ENCODE assay signal across 8 cellular contexts in the genomic region with DNA sequence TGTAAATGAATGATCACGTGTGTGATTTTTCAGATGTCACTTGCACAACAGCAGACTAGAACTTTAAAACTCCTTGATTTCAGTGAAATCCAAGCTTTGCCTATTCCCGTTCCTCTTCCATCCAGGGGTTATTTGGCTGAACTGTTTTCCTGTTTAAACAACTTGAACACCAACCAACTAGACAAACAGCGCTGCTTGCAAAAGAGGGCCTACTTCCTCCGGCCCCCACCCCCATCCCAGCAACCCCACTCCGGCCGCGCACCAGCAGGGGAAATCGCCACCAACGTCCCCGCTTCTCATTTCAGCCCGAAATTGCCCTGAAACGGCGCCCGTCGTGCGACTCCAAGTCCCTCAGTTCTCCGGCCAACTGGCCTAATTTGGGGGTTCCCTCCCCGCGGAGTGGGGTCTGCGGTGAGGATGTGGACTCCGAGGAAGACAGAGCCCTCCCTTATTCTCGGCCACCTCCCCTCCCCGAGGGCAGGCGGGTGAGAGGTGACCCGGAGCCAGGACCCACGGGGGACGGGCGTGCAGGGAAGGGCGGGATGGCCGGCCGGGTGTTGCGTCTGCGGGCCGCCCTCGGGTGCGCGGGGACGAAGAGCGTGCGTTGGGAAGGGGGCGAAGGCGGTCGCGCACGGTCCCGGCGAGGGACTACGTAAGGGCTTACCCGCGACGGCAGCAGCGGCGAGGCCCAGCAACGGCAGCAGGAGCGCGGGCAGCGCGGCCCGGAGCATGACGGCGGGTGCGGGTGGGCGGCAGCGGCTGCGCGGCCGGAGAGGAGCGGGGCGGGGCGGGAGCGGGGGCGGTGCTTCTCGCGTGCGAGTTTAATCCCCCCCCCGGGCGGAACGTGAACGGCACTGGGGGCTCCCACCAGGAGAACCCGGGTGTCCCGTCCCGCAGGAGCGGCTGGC. TPM values are rescaled to one million over a fixed set of nuclear protein-coding genes. Genes with fewer than 3 reads are reported as not detected.
DNase-seq lines count a peak whose midpoint lies in the region; ATAC-seq and TF ChIP-seq lines count a peak whose summit lies in the region.

A gene with protein sequence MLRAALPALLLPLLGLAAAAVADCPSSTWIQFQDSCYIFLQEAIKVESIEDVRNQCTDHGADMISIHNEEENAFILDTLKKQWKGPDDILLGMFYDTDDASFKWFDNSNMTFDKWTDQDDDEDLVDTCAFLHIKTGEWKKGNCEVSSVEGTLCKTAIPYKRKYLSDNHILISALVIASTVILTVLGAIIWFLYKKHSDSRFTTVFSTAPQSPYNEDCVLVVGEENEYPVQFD (minus strand): TSS at position 741 of the 908 bp plus-strand sequence. CDS start 10 bp downstream, at position 731.

- DNase-seq in T-helper 2 cell treated with Interferon-gamma antibody and Interleukin-4, amounts not matched to agents 5 μg/mL and 100 μg/mL, for 36 hours (ENCODE audit: low spot score) = peak; percentile 32
- DNase-seq in T47D (ENCODE audit: low read depth in 1 of 2, low spot score in 1 of 2) (peak; percentile 35 to 48), iPS-NIHi7 (ENCODE audit: extremely low spot score) (peak; percentile 70), GM19240 (ENCODE audit: insufficient read length, low spot score) (no peak)

- peaks cover 2% of the 10 kb centered on the region for H3K36me3 Mint-ChIP-seq in T-helper 2 cell treated with Interferon-gamma antibody and Interleukin-4, amounts not matched to agents 5 μg/mL and 100 μg/mL, for 36 hours (ENCODE audit: low read depth)

- H3K4me2 ChIP-seq in BLaER1 = peak within 1 kb of the TSS; percentile 24; the same call in 1 of the 2 replicates

- in situ Hi-C loops in GM18951 (cut with MboI; ENCODE audit: low sequenced_read_pairs, unreplicated experiment) (no loop called here), T47D (cut with HindIII; ENCODE audit: low pct_unique_long_range_greater_than_20kb, low sequenced_read_pairs) (no loop called here)

- peak within 1 kb of the TSS; percentile 70 for H3K4me3 Mint-ChIP-seq in T-helper 2 cell treated with Interferon-gamma antibody and Interleukin-4, amounts not matched to agents 5 μg/mL and 100 μg/mL, for 36 hours

- no peaks in the 10 kb centered on the region; the same call in 1 of the 2 replicates for H3K36me3 ChIP-seq in BLaER1
- H3K36me3 ChIP-seq in skeletal muscle tissue (ENCODE audit: control insufficient read depth in 3 of 3, insufficient read depth in 3 of 3, low read length in 3 of 3) = no peaks in the 10 kb centered on the region

- H3K27me3 ChIP-seq in BLaER1 = peaks cover 52% of the 10 kb centered on the region
- H3K27me3 ChIP-seq in skeletal muscle tissue (ENCODE audit: control insufficient read depth in 3 of 3, insufficient read depth in 3 of 3, low read length in 3 of 3) = peaks cover 0 to 14% (median 9%) of the 10 kb centered on the region in 3 donors

- H3K9ac ChIP-seq in BLaER1 (no peak within 1 kb of the TSS), skeletal muscle tissue (ENCODE audit: low read depth in 1 of 3, low read length in 3 of 3) (peak within 1 kb of the TSS; percentile 69 to 82 (median 81))

- H3K4me3 ChIP-seq in BLaER1 (0 out of 2 replicates have a peak within 1 kb of the TSS, but pooled peaks have one; percentile 44), skeletal muscle tissue (ENCODE audit: low read length in 3 of 3) (peak within 1 kb of the TSS; percentile 80 to 81 (median 81))

- peak; percentile 41 for TF ChIP-seq POLR2A in GM18951 (IDR thresholded peaks at IDR 0.05; ENCODE audit: extremely low read depth, insufficient read depth, insufficient read length)

- ATAC-seq in HG03342 (IDR thresholded peaks at IDR 0.05; ENCODE audit: unreplicated experiment) = peak; percentile 60

- peaks cover 17% of the 10 kb centered on the region for H3K9me3 ChIP-seq in BLaER1
- H3K9me3 ChIP-seq in skeletal muscle tissue (ENCODE audit: control insufficient read depth in 3 of 3, low read length in 3 of 3) = no peaks in the 10 kb centered on the region

- peaks cover 34% of the 10 kb centered on the region for H4K20me1 ChIP-seq in BLaER1

- H3K27ac ChIP-seq in BLaER1 = no peak within 1 kb of the TSS
- peak within 1 kb of the TSS; percentile 60 for H3K27ac ChIP-seq in skeletal muscle tissue (ENCODE audit: low read depth, low read length)

- H3K4me1 ChIP-seq in BLaER1 (peaks cover 18% of the 10 kb centered on the region), skeletal muscle tissue (ENCODE audit: control insufficient read depth in 3 of 3, insufficient read depth in 3 of 3, low read length in 3 of 3) (peaks cover 3 to 8% (median 5%) of the 10 kb centered on the region in 3 donors)

- H3K4me1 Mint-ChIP-seq in T-helper 2 cell treated with Interferon-gamma antibody and Interleukin-4, amounts not matched to agents 5 μg/mL and 100 μg/mL, for 36 hours (ENCODE audit: low read depth) = peaks cover 9% of the 10 kb centered on the region

- H3K27me3 Mint-ChIP-seq in T-helper 2 cell treated with Interferon-gamma antibody and Interleukin-4, amounts not matched to agents 5 μg/mL and 100 μg/mL, for 36 hours (ENCODE audit: low read depth) = peaks cover 55% of the 10 kb centered on the region

- H3K27ac Mint-ChIP-seq in T-helper 2 cell treated with Interferon-gamma antibody and Interleukin-4, amounts not matched to agents 5 μg/mL and 100 μg/mL, for 36 hours = no peak within 1 kb of the TSS

- H3K9me3 Mint-ChIP-seq in T-helper 2 cell treated with Interferon-gamma antibody and Interleukin-4, amounts not matched to agents 5 μg/mL and 100 μg/mL, for 36 hours = no peaks in the 10 kb centered on the region

RNA-seq across cellular contexts. Expression of the gene that starts here (rescaled TPM):
- total RNA-seq in skeletal muscle tissue = 9.9 TPM
